Comparison of ENCODE assay signal across 20 cellular contexts in genomic region chr11:111347723-111348115, GRCh38. TPM values are rescaled to one million over a fixed set of nuclear protein-coding genes. Genes with fewer than 3 reads are reported as not detected.
DNase-seq lines count a peak whose midpoint lies in the region; ATAC-seq and TF ChIP-seq lines count a peak whose summit lies in the region.
"Had no signal": no experiment of that assay in that cellular context is flagged by ENCODE, and none has a peak within 500 bp of the region (broad histone marks: within the 10 kb centered on the region; RNA-seq: fewer than 3 reads in every experiment).

No MANE protein-coding gene starts in this region.

- H3K4me1 ChIP-seq in gastrocnemius medialis, result no peaks in the 10 kb centered on the region
- H3K4me1 ChIP-seq: foreskin keratinocyte had no signal

- TF ChIP-seq CTCF in fibroblast of mammary gland (conservative IDR thresholded peaks at IDR 0.05; ENCODE audit: control insufficient read depth, insufficient read depth, low read depth, low read length), result no peak
- no peak for TF ChIP-seq CTCF in gastrocnemius medialis (IDR thresholded peaks at IDR 0.05 in 4 of 5, conservative IDR thresholded peaks at IDR 0.05 in 1 of 5)

- in situ Hi-C loops in gastrocnemius medialis (cut with MboI; ENCODE audit: low sequenced_read_pairs in 4 of 4), result no loop called here

- H3K36me3 ChIP-seq in gastrocnemius medialis, result no peaks in the 10 kb centered on the region
- H3K36me3 ChIP-seq: brain microvascular endothelial cell had no signal

- H3K27me3 ChIP-seq in gastrocnemius medialis, result no peaks in the 10 kb centered on the region
- H3K27me3 ChIP-seq: brain microvascular endothelial cell had no signal

- H3K27ac ChIP-seq in gastrocnemius medialis, result no peak overlapping the region
- H3K27ac ChIP-seq: brain microvascular endothelial cell, C4-2B, foreskin keratinocyte had no signal

- intact Hi-C loops in gastrocnemius medialis (cut with DNase I; ENCODE audit: low total_unique reads), result loop anchor here (10.0 kb wide), 1 partner anchor 77 kb away; no protein-coding TSS in a partner anchor

- DNase-seq in EL (peak; percentile 45), NCI-H226 (peak; percentile 20), fibroblast of mammary gland (ENCODE audit: low read depth) (peak; percentile 93), gastrocnemius medialis (peak in 1 of 2 donors; percentile 29), iPS-NIHi7 (ENCODE audit: extremely low spot score) (no peak), NCI-H1417 treated with DMSO at 0.1 percent for 48 hours (lab: John Stamatoyannopoulos, UW) (no peak), NCI-H2196 treated with DMSO at 0.1 percent for 48 hours (lab: John Stamatoyannopoulos, UW; ENCODE audit: unreplicated experiment) (no peak)
- DNase-seq: activated CD4-positive, alpha-beta T cell treated with anti-CD3 and anti-CD28 coated beads for 4 hours; activated naive CD4-positive, alpha-beta T cell treated with anti-CD3 and anti-CD28 coated beads for 36 hours; brain microvascular endothelial cell; DMS153; foreskin keratinocyte; NCI-H1417; nephron progenitor cell; stimulated activated CD4-positive, alpha-beta T cell treated with anti-CD3 and anti-CD28 coated beads, Interleukin-1b, Interleukin-23, amount 100 ng/mL, for 48 hours; substantia nigra had no signal

- ATAC-seq in gastrocnemius medialis, result peak; percentile 58 to 61
- ATAC-seq in GM21529 (IDR thresholded peaks at IDR 0.05; ENCODE audit: unreplicated experiment), result no peak
- ATAC-seq: foreskin keratinocyte, GM23338 had no signal

- H3K4me3 ChIP-seq in fibroblast of mammary gland (ENCODE audit: control insufficient read depth, low read depth, low read length), result no peak overlapping the region
- no peak overlapping the region for H3K4me3 ChIP-seq in gastrocnemius medialis
- H3K4me3 ChIP-seq: GM23338 had no signal

- TF ChIP-seq POLR2A in gastrocnemius medialis (IDR thresholded peaks at IDR 0.05), result no peak

- H3K9me3 ChIP-seq in gastrocnemius medialis, result no peaks in the 10 kb centered on the region

RNA-seq across cellular contexts. Expression of gene POU2AF1, which starts 31.4 kb away (rescaled TPM):
- total RNA-seq in gastrocnemius medialis, result under 1 TPM in 2 of 4 donors, not detected in 2; 0.29 to 0.78 TPM
- total RNA-seq: foreskin keratinocyte, GM23338, SK-MEL-5 had no signal

RNA-seq across cellular contexts. Expression of gene POU2AF3, which starts 49.4 kb away (rescaled TPM):
- under 1 TPM in 3 of 4 donors, not detected in 1; 0.22 to 0.58 (median 0.46) TPM for total RNA-seq in gastrocnemius medialis
- total RNA-seq: activated naive CD4-positive, alpha-beta T cell treated with anti-CD3 and anti-CD28 coated beads for 36 hours; foreskin keratinocyte; SK-MEL-5 had no signal

Comparison
In these comparisons a context has a peak if more than half of its experiments do, and no peak if none do; other contexts are left out.
1. DNase-seq: peak in EL (single experiment), NCI-H226 (single experiment) and fibroblast of mammary gland (single experiment); none in iPS-NIHi7 (single experiment), NCI-H1417 treated with DMSO at 0.1 percent for 48 hours (single experiment) and NCI-H2196 treated with DMSO at 0.1 percent for 48 hours (single experiment).